21 cellular contexts compared by ENCODE assay signal in genomic region chr6:146210406-146211068, GRCh38.
"Had no signal": no experiment of that assay in that cellular context is flagged by ENCODE, and none has a peak within 500 bp of the region (broad histone marks: within the 10 kb centered on the region; RNA-seq: fewer than 3 reads in every experiment).

No MANE protein-coding gene starts in this region.

- H3K27ac Mint-ChIP-seq: IgD-negative memory B cell had no signal

- H3K27me3 Mint-ChIP-seq: IgD-negative memory B cell had no signal

- H3K9ac ChIP-seq: KMS-11, SK-N-SH had no signal

- H3K9me3 ChIP-seq: MG63, SK-N-SH had no signal

- H3K27me3 ChIP-seq: MG63 had no signal

- H3K9me2 ChIP-seq: SK-N-SH had no signal

- H3K36me3 Mint-ChIP-seq: IgD-negative memory B cell had no signal

- H3K36me3 ChIP-seq: MG63 had no signal

- ATAC-seq: K562 had no signal

- DNase-seq: Kasumi-1, MG63, NCI-H1092, NCI-H1105 treated with DMSO at 0.1 percent for 48 hours, NCI-H1417 treated with DMSO at 0.1 percent for 48 hours, NCI-H146, NCI-H1694 treated with DMSO at 0.1 percent for 48 hours, NCI-H1930, NCI-H2081, NCI-H2107, NCI-H2227 treated with DMSO at 0.1 percent for 48 hours, NCI-H524, NCI-H526 treated with DMSO at 0.1 percent for 48 hours, NCI-H748 treated with DMSO at 0.1 percent for 48 hours, SHP77, SK-N-SH, SW 1271 had no signal

- H3K4me3 ChIP-seq: K562, MG63 had no signal

- H3K27ac ChIP-seq: KMS-11, RWPE1 had no signal

- H3K4me2 ChIP-seq: SK-N-SH had no signal

- H3K4me3 Mint-ChIP-seq: IgD-negative memory B cell had no signal
